ENCODE assay signal across 1 cellular context in genomic region chr2:27174638-27175037, GRCh38.
TF ChIP-seq lines count a peak whose summit lies in the region.

No MANE protein-coding gene starts in this region.

TF ChIP-seq in GM12878, 131 proteins besides CTCF, POLR2A, EP300 and RAD21:
- TF ChIP-seq EZH2 (IDR thresholded peaks at IDR 0.05; ENCODE audit: borderline replicate concordance, control insufficient read depth, low read depth, low read length) (no peak), RAD51 (IDR thresholded peaks at IDR 0.05) (no peak), CHD4 (IDR thresholded peaks at IDR 0.05) (no peak), KDM1A (IDR thresholded peaks at IDR 0.05; ENCODE audit: borderline replicate concordance) (no peak), JUND (IDR thresholded peaks at IDR 0.05; ENCODE audit: low read depth, low read length) (no peak), TCF3 (IDR thresholded peaks at IDR 0.05; ENCODE audit: borderline replicate concordance, insufficient read depth, low read depth, low read length) (no peak), IRF4 (IDR thresholded peaks at IDR 0.05; ENCODE audit: low read depth, low read length) (no peak), RB1 (IDR thresholded peaks at IDR 0.05; ENCODE audit: borderline replicate concordance) (no peak), ATF7 (IDR thresholded peaks at IDR 0.05; ENCODE audit: low read depth) (no peak)
- TF ChIP-seq, protein P1, sequence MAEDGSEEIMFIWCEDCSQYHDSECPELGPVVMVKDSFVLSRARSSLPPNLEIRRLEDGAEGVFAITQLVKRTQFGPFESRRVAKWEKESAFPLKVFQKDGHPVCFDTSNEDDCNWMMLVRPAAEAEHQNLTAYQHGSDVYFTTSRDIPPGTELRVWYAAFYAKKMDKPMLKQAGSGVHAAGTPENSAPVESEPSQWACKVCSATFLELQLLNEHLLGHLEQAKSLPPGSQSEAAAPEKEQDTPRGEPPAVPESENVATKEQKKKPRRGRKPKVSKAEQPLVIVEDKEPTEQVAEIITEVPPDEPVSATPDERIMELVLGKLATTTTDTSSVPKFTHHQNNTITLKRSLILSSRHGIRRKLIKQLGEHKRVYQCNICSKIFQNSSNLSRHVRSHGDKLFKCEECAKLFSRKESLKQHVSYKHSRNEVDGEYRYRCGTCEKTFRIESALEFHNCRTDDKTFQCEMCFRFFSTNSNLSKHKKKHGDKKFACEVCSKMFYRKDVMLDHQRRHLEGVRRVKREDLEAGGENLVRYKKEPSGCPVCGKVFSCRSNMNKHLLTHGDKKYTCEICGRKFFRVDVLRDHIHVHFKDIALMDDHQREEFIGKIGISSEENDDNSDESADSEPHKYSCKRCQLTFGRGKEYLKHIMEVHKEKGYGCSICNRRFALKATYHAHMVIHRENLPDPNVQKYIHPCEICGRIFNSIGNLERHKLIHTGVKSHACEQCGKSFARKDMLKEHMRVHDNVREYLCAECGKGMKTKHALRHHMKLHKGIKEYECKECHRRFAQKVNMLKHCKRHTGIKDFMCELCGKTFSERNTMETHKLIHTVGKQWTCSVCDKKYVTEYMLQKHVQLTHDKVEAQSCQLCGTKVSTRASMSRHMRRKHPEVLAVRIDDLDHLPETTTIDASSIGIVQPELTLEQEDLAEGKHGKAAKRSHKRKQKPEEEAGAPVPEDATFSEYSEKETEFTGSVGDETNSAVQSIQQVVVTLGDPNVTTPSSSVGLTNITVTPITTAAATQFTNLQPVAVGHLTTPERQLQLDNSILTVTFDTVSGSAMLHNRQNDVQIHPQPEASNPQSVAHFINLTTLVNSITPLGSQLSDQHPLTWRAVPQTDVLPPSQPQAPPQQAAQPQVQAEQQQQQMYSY (CRISPR knock-in tag; IDR thresholded peaks at IDR 0.05): no peak
